In the genomic region with DNA sequence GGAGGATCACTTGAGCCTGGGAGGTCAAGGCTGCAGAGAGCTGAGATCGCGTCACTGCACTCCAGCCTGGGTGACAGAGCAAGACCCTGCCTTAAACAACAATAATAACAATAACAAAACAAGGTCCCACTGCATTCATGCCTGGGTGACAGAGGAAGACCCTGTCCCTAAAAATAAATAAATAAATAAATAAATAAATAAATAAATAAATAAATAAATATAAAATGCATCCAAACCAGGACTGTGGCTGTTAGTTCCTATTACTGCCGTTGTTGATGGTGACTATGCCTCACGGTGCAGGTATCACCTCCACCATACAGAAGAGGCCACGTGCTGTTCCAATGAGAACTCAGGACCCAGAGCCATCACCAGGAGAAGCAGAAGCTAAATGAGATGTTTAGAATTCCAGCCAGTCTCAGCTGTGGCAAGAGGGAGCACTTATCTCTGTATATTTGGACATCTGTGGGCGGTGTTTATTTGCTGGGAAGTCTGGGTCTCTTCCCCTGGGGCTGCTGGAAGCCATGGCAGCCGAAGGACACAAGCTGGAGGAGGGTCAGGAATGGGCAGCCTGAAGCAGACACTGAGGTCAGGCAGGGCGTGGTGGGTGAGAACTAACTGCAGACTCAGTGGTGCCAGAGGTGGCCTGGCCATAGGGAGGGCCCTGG, we compare ENCODE assay signal across 1 cellular context.
TF ChIP-seq lines count a peak whose summit lies in the region.

No MANE protein-coding gene starts in this region.

TF ChIP-seq in HepG2, 621 proteins besides CTCF, POLR2A, EP300 and RAD21 (continued from another document and continues in another):
- TF ChIP-seq ZSCAN20 (CRISPR knock-in tag; IDR thresholded peaks at IDR 0.05; ENCODE audit: borderline replicate concordance), result no peak
- TF ChIP-seq MED1 (CRISPR knock-in tag; IDR thresholded peaks at IDR 0.05), result peak; percentile 59
- 0 out of 2 replicates have a peak, but pooled peaks have one; percentile 19 for TF ChIP-seq CREM (IDR thresholded peaks at IDR 0.05)
- no peak for TF ChIP-seq CREM (CRISPR knock-in tag; IDR thresholded peaks at IDR 0.05)
- TF ChIP-seq SALL1 (CRISPR knock-in tag; IDR thresholded peaks at IDR 0.05), result peak; percentile 56
- 0 out of 2 replicates have a peak, but pooled peaks have one; percentile 31 for TF ChIP-seq DMAP1 (CRISPR knock-in tag; IDR thresholded peaks at IDR 0.05)
- TF ChIP-seq SMC3 (IDR thresholded peaks at IDR 0.05; ENCODE audit: low read length), result no peak
- no peak for TF ChIP-seq MAFF (IDR thresholded peaks at IDR 0.05; ENCODE audit: low read depth, low read length)
- no peak for TF ChIP-seq SOX13 (IDR thresholded peaks at IDR 0.05)
- peak in 1 of 2 experiments; percentile 44; a peak in 1 of 4 replicates for TF ChIP-seq SOX13 (CRISPR knock-in tag; conservative IDR thresholded peaks at IDR 0.05 in 1 of 2, IDR thresholded peaks at IDR 0.05 in 1 of 2)
- no peak for TF ChIP-seq TOE1 (CRISPR knock-in tag; IDR thresholded peaks at IDR 0.05)
- no peak for TF ChIP-seq SP2 (CRISPR knock-in tag; IDR thresholded peaks at IDR 0.05)
- TF ChIP-seq MIER3 (CRISPR knock-in tag; IDR thresholded peaks at IDR 0.05; ENCODE audit: borderline replicate concordance), result no peak
- no peak for TF ChIP-seq RELA (CRISPR knock-in tag; IDR thresholded peaks at IDR 0.05)
- no peak for TF ChIP-seq ZNF17 (CRISPR knock-in tag; IDR thresholded peaks at IDR 0.05)
- TF ChIP-seq ZNF326 (CRISPR knock-in tag; IDR thresholded peaks at IDR 0.05; ENCODE audit: borderline replicate concordance), result no peak
- 0 out of 2 replicates have a peak, but pooled peaks have one; percentile 32 for TF ChIP-seq ESRRA (CRISPR knock-in tag; IDR thresholded peaks at IDR 0.05; ENCODE audit: low read depth)
- TF ChIP-seq SKI (IDR thresholded peaks at IDR 0.05; ENCODE audit: partially characterized antibody), result peak; percentile 93
- TF ChIP-seq, protein P1, sequence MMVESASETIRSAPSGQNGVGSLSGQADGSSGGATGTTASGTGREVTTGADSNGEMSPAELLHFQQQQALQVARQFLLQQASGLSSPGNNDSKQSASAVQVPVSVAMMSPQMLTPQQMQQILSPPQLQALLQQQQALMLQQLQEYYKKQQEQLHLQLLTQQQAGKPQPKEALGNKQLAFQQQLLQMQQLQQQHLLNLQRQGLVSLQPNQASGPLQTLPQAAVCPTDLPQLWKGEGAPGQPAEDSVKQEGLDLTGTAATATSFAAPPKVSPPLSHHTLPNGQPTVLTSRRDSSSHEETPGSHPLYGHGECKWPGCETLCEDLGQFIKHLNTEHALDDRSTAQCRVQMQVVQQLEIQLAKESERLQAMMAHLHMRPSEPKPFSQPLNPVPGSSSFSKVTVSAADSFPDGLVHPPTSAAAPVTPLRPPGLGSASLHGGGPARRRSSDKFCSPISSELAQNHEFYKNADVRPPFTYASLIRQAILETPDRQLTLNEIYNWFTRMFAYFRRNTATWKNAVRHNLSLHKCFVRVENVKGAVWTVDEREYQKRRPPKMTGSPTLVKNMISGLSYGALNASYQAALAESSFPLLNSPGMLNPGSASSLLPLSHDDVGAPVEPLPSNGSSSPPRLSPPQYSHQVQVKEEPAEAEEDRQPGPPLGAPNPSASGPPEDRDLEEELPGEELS (CRISPR knock-in tag; IDR thresholded peaks at IDR 0.05), result peak; percentile 65; the same call in 1 of the 2 replicates
- TF ChIP-seq SCMH1 (CRISPR knock-in tag; IDR thresholded peaks at IDR 0.05; ENCODE audit: borderline replicate concordance), result no peak
- TF ChIP-seq ZNF552 (CRISPR knock-in tag; IDR thresholded peaks at IDR 0.05; ENCODE audit: borderline replicate concordance), result no peak
- TF ChIP-seq HDAC1 (CRISPR knock-in tag; IDR thresholded peaks at IDR 0.05), result 0 out of 2 replicates have a peak, but pooled peaks have one; percentile 25
- no peak for TF ChIP-seq KMT2A (CRISPR knock-in tag; IDR thresholded peaks at IDR 0.05)
- no peak for TF ChIP-seq ZNF790 (CRISPR knock-in tag; IDR thresholded peaks at IDR 0.05; ENCODE audit: borderline replicate concordance)
- peak; percentile 44; the same call in 1 of the 2 replicates for TF ChIP-seq HNF4G (IDR thresholded peaks at IDR 0.05; ENCODE audit: borderline replicate concordance, low read depth, low read length)
- no peak for TF ChIP-seq HNF4G (CRISPR knock-in tag; IDR thresholded peaks at IDR 0.05; ENCODE audit: borderline replicate concordance, low read depth)
- no peak for TF ChIP-seq ZNF646 (CRISPR knock-in tag; IDR thresholded peaks at IDR 0.05)
- no peak for TF ChIP-seq AGO2 (optimal IDR thresholded peaks at IDR 0.05; ENCODE audit: low read depth, low read length)
- TF ChIP-seq THRA (CRISPR knock-in tag; IDR thresholded peaks at IDR 0.05; ENCODE audit: borderline replicate concordance), result peak; percentile 57; the same call in 1 of the 2 replicates
- TF ChIP-seq ZBTB34 (CRISPR knock-in tag; IDR thresholded peaks at IDR 0.05), result no peak
- 0 out of 2 replicates have a peak, but pooled peaks have one; percentile 22 for TF ChIP-seq PPARG (CRISPR knock-in tag; conservative IDR thresholded peaks at IDR 0.05)
- TF ChIP-seq NFYC (CRISPR knock-in tag; IDR thresholded peaks at IDR 0.05), result peak; percentile 24; the same call in 1 of the 2 replicates
- TF ChIP-seq ISX (CRISPR knock-in tag; conservative IDR thresholded peaks at IDR 0.05), result no peak
- TF ChIP-seq ZNF282 (IDR thresholded peaks at IDR 0.05; ENCODE audit: partially characterized antibody), result no peak
- peak; percentile 43 for TF ChIP-seq SAP130 (CRISPR knock-in tag; IDR thresholded peaks at IDR 0.05; ENCODE audit: low read depth)
- no peak for TF ChIP-seq KLF16 (CRISPR knock-in tag; IDR thresholded peaks at IDR 0.05)
- TF ChIP-seq ERF (CRISPR knock-in tag; IDR thresholded peaks at IDR 0.05), result no peak
- no peak for TF ChIP-seq ZMYM4 (CRISPR knock-in tag; IDR thresholded peaks at IDR 0.05)
- no peak for TF ChIP-seq HINFP (CRISPR knock-in tag; IDR thresholded peaks at IDR 0.05; ENCODE audit: low read depth)
- no peak for TF ChIP-seq ZNF253 (CRISPR knock-in tag; IDR thresholded peaks at IDR 0.05; ENCODE audit: borderline replicate concordance)
- TF ChIP-seq ZBTB8A (CRISPR knock-in tag; IDR thresholded peaks at IDR 0.05; ENCODE audit: borderline replicate concordance, low read depth), result no peak
- TF ChIP-seq ZNF580 (CRISPR knock-in tag; IDR thresholded peaks at IDR 0.05; ENCODE audit: borderline replicate concordance, low read depth), result 0 out of 2 replicates have a peak, but pooled peaks have one; percentile 21
- peak; percentile 33; the same call in 1 of the 2 replicates for TF ChIP-seq RCOR2 (CRISPR knock-in tag; IDR thresholded peaks at IDR 0.05)
- TF ChIP-seq TOPORS (CRISPR knock-in tag; IDR thresholded peaks at IDR 0.05), result no peak
- no peak for TF ChIP-seq TBP (CRISPR knock-in tag; IDR thresholded peaks at IDR 0.05)
- TF ChIP-seq SMARCE1 (IDR thresholded peaks at IDR 0.05; ENCODE audit: borderline replicate concordance), result no peak
- TF ChIP-seq RFXANK (CRISPR knock-in tag; IDR thresholded peaks at IDR 0.05), result no peak
- peak; percentile 95 for TF ChIP-seq TEAD3 (CRISPR knock-in tag; optimal IDR thresholded peaks at IDR 0.05; ENCODE audit: borderline replicate concordance)
- no peak for TF ChIP-seq LCORL (IDR thresholded peaks at IDR 0.05)
- TF ChIP-seq LCORL (CRISPR knock-in tag; IDR thresholded peaks at IDR 0.05), result 0 out of 2 replicates have a peak, but pooled peaks have one; percentile 46
- TF ChIP-seq SP5 (CRISPR knock-in tag; IDR thresholded peaks at IDR 0.05; ENCODE audit: borderline replicate concordance, low read depth), result peak; percentile 76
- TF ChIP-seq PHB2 (IDR thresholded peaks at IDR 0.05; ENCODE audit: partially characterized antibody), result no peak
- TF ChIP-seq ISL2 (CRISPR knock-in tag; IDR thresholded peaks at IDR 0.05), result peak; percentile 59
- no peak for TF ChIP-seq CREB1 (IDR thresholded peaks at IDR 0.05)
- no peak for TF ChIP-seq CREB1 (CRISPR knock-in tag; IDR thresholded peaks at IDR 0.05)
- no peak for TF ChIP-seq ZNF691 (CRISPR knock-in tag; IDR thresholded peaks at IDR 0.05; ENCODE audit: borderline replicate concordance, low read depth)
- no peak for TF ChIP-seq DNMT3B (CRISPR knock-in tag; conservative IDR thresholded peaks at IDR 0.05)
- TF ChIP-seq FOXP1 (IDR thresholded peaks at IDR 0.05), result no peak
- TF ChIP-seq FOXP1 (CRISPR knock-in tag; IDR thresholded peaks at IDR 0.05), result peak; percentile 49; the same call in 1 of the 2 replicates
